In genomic region chr16:53073053-53073452, GRCh38 we compare ENCODE assay signal across 19 cellular contexts. TPM values are rescaled to one million over a fixed set of nuclear protein-coding genes. Genes with fewer than 3 reads are reported as not detected.
DNase-seq lines count a peak whose midpoint lies in the region; ATAC-seq and TF ChIP-seq lines count a peak whose summit lies in the region.
"Had no signal": no experiment of that assay in that cellular context is flagged by ENCODE, and none has a peak within 500 bp of the region (broad histone marks: within the 10 kb centered on the region; RNA-seq: fewer than 3 reads in every experiment).

No MANE protein-coding gene starts in this region.

- no peak overlapping the region for H3K9ac ChIP-seq in BLaER1 treated with 17β-estradiol and CSF1 and Interleukin-3, amounts not matched to agents 10 nM and 100 nM

- intact Hi-C loops in activated B cell treated with CpG ODN at 0.5 μM for 24 hours (cut with micrococcal nuclease) (no loop called here), lower lobe of right lung (cut with DNase I) (no loop called here), psoas muscle (cut with DNase I) (no loop called here), natural killer cell (cut with micrococcal nuclease) (no loop called here)

- ATAC-seq in activated B cell treated with CpG ODN at 0.5 μM for 24 hours (ENCODE audit: low read depth) (no peak), lower lobe of right lung (no peak), psoas muscle (no peak), GM21723 (IDR thresholded peaks at IDR 0.05; ENCODE audit: unreplicated experiment) (no peak), HG02840 (IDR thresholded peaks at IDR 0.05; ENCODE audit: low FRiP score, unreplicated experiment) (no peak), natural killer cell (no peak)
- ATAC-seq: CD8-positive, alpha-beta T cell; PC-3 had no signal

- H3K36me3 ChIP-seq in BLaER1 treated with 17β-estradiol and CSF1 and Interleukin-3, amounts not matched to agents 10 nM and 100 nM = peaks cover 7 to 55% (median 42%) of the 10 kb centered on the region in 11 experiments; a peak in 21 of 22 replicates
- no peaks in the 10 kb centered on the region for H3K36me3 ChIP-seq in lower lobe of right lung
- no peaks in the 10 kb centered on the region for H3K36me3 ChIP-seq in psoas muscle (ENCODE audit: insufficient read depth in 1 of 2, low read depth in 1 of 2)

- peak overlapping the region in 6 of 11 experiments; percentile 80 to 97 (median 88); a peak in 6 of 22 replicates for H3K4me2 ChIP-seq in BLaER1 treated with 17β-estradiol and CSF1 and Interleukin-3, amounts not matched to agents 10 nM and 100 nM

- POLR2A ChIA-PET in activated B cell treated with CpG ODN at 0.5 μM for 24 hours (lab: Charles Lee) = interaction anchor here (0.7 kb wide), 1 partner anchor 19 kb away, joined by 4 read pairs; no protein-coding TSS in a partner anchor

- H3K27ac Mint-ChIP-seq in activated B cell treated with CpG ODN at 0.5 μM for 24 hours (peak overlapping the region; percentile 5), natural killer cell (no peak overlapping the region)
- H3K27ac Mint-ChIP-seq: CD8-positive, alpha-beta T cell had no signal

- H3K9me3 Mint-ChIP-seq in activated B cell treated with CpG ODN at 0.5 μM for 24 hours (peaks cover 5% of the 10 kb centered on the region), natural killer cell (no peaks in the 10 kb centered on the region)

- DNase-seq in activated B cell treated with CpG ODN at 0.5 μM for 24 hours (no peak), lower lobe of right lung (no peak), psoas muscle (no peak), natural killer cell (no peak)
- DNase-seq: CD8-positive, alpha-beta T cell; DND-41; GOT3; HCEC 1CT; Karpas-422; NCI-H1417; NCI-H1694 treated with DMSO at 0.1 percent for 48 hours; NCI-H446 treated with DMSO at 0.1 percent for 48 hours; NCI-H526 treated with DMSO at 0.1 percent for 48 hours; PC-3; Right ventricle myocardium superior had no signal

- 83 to 90% (median 86%) methylated on average over 6 of the region's 6 CpGs for WGBS in psoas muscle, 3 donors

- peak overlapping the region in 5 of 11 experiments; percentile 34 to 83 (median 80); a peak in 8 of 22 replicates for H3K27ac ChIP-seq in BLaER1 treated with 17β-estradiol and CSF1 and Interleukin-3, amounts not matched to agents 10 nM and 100 nM
- H3K27ac ChIP-seq in lower lobe of right lung = peak overlapping the region; percentile 64
- H3K27ac ChIP-seq in psoas muscle = peak overlapping the region; percentile 30

- H3K4me1 ChIP-seq in BLaER1 treated with 17β-estradiol and CSF1 and Interleukin-3, amounts not matched to agents 10 nM and 100 nM = peaks cover 48 to 70% (median 65%) of the 10 kb centered on the region in 10 experiments
- H3K4me1 ChIP-seq in lower lobe of right lung = peaks cover 52% of the 10 kb centered on the region
- peaks cover 7% of the 10 kb centered on the region for H3K4me1 ChIP-seq in psoas muscle

- H3K9me3 ChIP-seq in BLaER1 treated with 17β-estradiol and CSF1 and Interleukin-3, amounts not matched to agents 10 nM and 100 nM (replicated peaks in 1 of 11) = peaks cover 26 to 40% (median 33%) of the 10 kb centered on the region in 11 experiments
- H3K9me3 ChIP-seq in lower lobe of right lung (no peaks in the 10 kb centered on the region), psoas muscle (no peaks in the 10 kb centered on the region)

- TF ChIP-seq CTCF in activated B cell treated with CpG ODN at 0.5 μM for 24 hours (IDR thresholded peaks at IDR 0.05) = no peak
- TF ChIP-seq CTCF in lower lobe of right lung (IDR thresholded peaks at IDR 0.05) = no peak
- no peak for TF ChIP-seq CTCF in psoas muscle (IDR thresholded peaks at IDR 0.05)
- no peak for TF ChIP-seq CTCF in natural killer cell (IDR thresholded peaks at IDR 0.05)

- no peaks in the 10 kb centered on the region for H3K27me3 Mint-ChIP-seq in activated B cell treated with CpG ODN at 0.5 μM for 24 hours
- no peaks in the 10 kb centered on the region for H3K27me3 Mint-ChIP-seq in natural killer cell (ENCODE audit: low read depth in 2 of 2)

- H3K4me1 Mint-ChIP-seq in activated B cell treated with CpG ODN at 0.5 μM for 24 hours (peaks cover 75% of the 10 kb centered on the region), natural killer cell (peaks cover 34 to 60% of the 10 kb centered on the region in 2 donors)

- no peaks in the 10 kb centered on the region for H3K27me3 ChIP-seq in BLaER1 treated with 17β-estradiol and CSF1 and Interleukin-3, amounts not matched to agents 10 nM and 100 nM
- H3K27me3 ChIP-seq in lower lobe of right lung (ENCODE audit: low read depth) (no peaks in the 10 kb centered on the region), psoas muscle (ENCODE audit: insufficient read depth in 3 of 3, low read length in 2 of 3) (no peaks in the 10 kb centered on the region)

- no peak overlapping the region for H3K4me3 Mint-ChIP-seq in activated B cell treated with CpG ODN at 0.5 μM for 24 hours
- no peak overlapping the region for H3K4me3 Mint-ChIP-seq in natural killer cell
- H3K4me3 Mint-ChIP-seq: CD8-positive, alpha-beta T cell had no signal

- CTCF ChIA-PET in activated B cell treated with CpG ODN at 0.5 μM for 24 hours (lab: Charles Lee) = no interaction called here

- H3K36me3 Mint-ChIP-seq in activated B cell treated with CpG ODN at 0.5 μM for 24 hours (ENCODE audit: low read depth) (peaks cover 28% of the 10 kb centered on the region), natural killer cell (no peaks in the 10 kb centered on the region)

- H4K20me1 ChIP-seq in BLaER1 treated with 17β-estradiol and CSF1 and Interleukin-3, amounts not matched to agents 10 nM and 100 nM = peaks cover 0 to 3% (median 0%) of the 10 kb centered on the region in 11 experiments; a peak in 1 of 22 replicates

- H3K4me3 ChIP-seq in BLaER1 treated with 17β-estradiol and CSF1 and Interleukin-3, amounts not matched to agents 10 nM and 100 nM = peak overlapping the region in 1 of 10 experiments; percentile 8; a peak in 1 of 20 replicates
- H3K4me3 ChIP-seq in lower lobe of right lung (no peak overlapping the region), psoas muscle (no peak overlapping the region)

RNA-seq across cellular contexts. Expression of gene CHD9, which starts 18.3 kb away (rescaled TPM):
- total RNA-seq in activated B cell treated with CpG ODN at 0.5 μM for 24 hours (65.0 and 67.4 TPM in 2 replicates), lower lobe of right lung (73.1 TPM), psoas muscle (10 to 100 TPM; 36.4 to 47.9 (median 45.7) TPM), natural killer cell (10 to 100 TPM; 81.4 to 85.2 (median 81.9) TPM)
- 10 to 100 TPM in 2 of 3 donors, 1 to 10 TPM in 1; 5.8 to 26.8 (median 11.7) TPM for polyA plus RNA-seq in psoas muscle

RNA-seq across cellular contexts. Expression of gene CHD9NB, which starts 20.4 kb away (rescaled TPM):
- not detected in 2 replicates for total RNA-seq in activated B cell treated with CpG ODN at 0.5 μM for 24 hours
- total RNA-seq in lower lobe of right lung = 12.4 TPM
- under 1 TPM in 3 of 4 donors, not detected in 1; 0.13 to 0.56 (median 0.22) TPM for total RNA-seq in psoas muscle
- polyA plus RNA-seq in psoas muscle = under 1 TPM; 0.05 to 0.77 (median 0.14) TPM
- under 1 TPM in 1 of 3 donors, not detected in 2; 0.26 TPM for total RNA-seq in natural killer cell
- total RNA-seq: CD8-positive, alpha-beta T cell; RPMI7951 had no signal
